In the genomic region with DNA sequence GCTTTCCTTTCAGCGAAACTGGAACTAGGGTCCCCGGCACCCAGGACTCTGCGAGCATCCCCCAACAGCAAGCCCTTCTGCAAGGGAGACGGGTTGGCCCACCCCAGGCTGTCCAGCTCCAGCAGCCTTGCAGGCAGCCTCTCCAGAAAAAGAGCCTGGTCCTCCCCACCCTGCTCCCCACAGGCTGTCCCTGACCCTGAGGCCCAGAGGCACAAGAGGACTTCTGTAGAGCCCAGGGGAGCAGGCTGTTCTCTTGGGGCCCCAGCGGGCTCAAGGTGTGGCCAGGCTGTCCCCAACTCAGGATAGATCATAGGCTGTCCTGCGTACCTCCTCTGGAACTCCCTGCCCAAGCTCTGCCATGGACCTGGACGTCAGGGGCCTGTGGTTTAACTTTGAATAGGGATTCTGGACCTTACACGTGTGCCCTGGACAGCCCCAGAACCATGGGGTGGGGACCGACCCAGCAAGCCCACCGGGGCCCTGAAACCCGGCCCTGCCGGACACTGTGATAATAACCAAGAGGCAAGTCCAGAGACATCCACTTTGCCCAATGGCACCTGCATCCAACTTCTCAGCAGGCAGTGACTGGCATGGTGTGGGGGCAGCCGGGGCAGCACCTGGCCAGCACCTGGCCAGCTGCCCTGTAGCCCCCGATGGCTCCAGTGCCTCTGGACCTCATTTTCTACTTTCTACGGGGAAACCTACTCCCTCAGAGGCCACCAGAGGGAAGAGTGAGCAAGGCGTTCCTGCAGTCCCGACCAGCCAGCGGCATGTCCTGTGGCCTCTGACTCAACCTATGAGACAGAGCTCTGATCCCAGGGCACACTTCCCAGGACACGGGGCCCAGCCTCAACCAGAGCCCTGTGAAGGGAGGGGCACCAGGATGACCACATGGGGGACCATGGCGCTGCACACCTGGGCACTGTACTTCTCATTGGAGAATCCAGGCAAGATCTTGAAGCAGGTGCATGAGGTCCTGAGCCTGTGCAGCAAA, we compare ENCODE assay signal across 8 cellular contexts. TPM values are rescaled to one million over a fixed set of nuclear protein-coding genes. Genes with fewer than 3 reads are reported as not detected.
A peak's percentile ranks its signal among the peaks of the same experiment; 100 is the strongest.
DNase-seq lines count a peak whose midpoint lies in the region; ATAC-seq, FAIRE-seq and TF ChIP-seq lines count a peak whose summit lies in the region.

No MANE protein-coding gene starts in this region.

- H3K27ac ChIP-seq in GM12878 (ENCODE audit: control insufficient read depth, insufficient read depth) (no peak overlapping the region), lower lobe of right lung (no peak overlapping the region)

- H2AFZ ChIP-seq in GM12878 (ENCODE audit: control insufficient read depth, low read depth, low read length) = no peak overlapping the region

- RAD21 ChIA-PET in GM12878 (lab: Charles Lee; ENCODE audit: unreplicated experiment) = no interaction called here

- H3K4me1 ChIP-seq in GM12878 (ENCODE audit: control insufficient read depth, insufficient read depth, low read length) (no peaks in the 10 kb centered on the region), lower lobe of right lung (no peaks in the 10 kb centered on the region)

- no peaks in the 10 kb centered on the region for H3K79me2 ChIP-seq in GM12878 (ENCODE audit: control insufficient read depth, insufficient read depth, low read length)

- FAIRE-seq in GM12878 (lab: Jason Lieb, UNC) = no peak

- TF ChIP-seq EP300 in GM12878 (IDR thresholded peaks at IDR 0.05; ENCODE audit: borderline replicate concordance in 1 of 2, control insufficient read depth in 1 of 2, low read depth in 2 of 2, low read length in 2 of 2) = no peak

- no peaks in the 10 kb centered on the region for H4K20me1 ChIP-seq in GM12878 (ENCODE audit: control insufficient read depth, insufficient read depth)

- SMC1A ChIA-PET in GM12878 (lab: Charles Lee; ENCODE audit: uncharacterized antibody, unreplicated experiment) = interaction anchor here (0.8 kb wide), 1 partner anchor 160 kb away, joined by 3 read pairs; the partner anchor contains the start of gene FAM32A

- intact Hi-C loops in GM12878 (cut with micrococcal nuclease; ENCODE audit: unreplicated experiment) = no loop called here
- intact Hi-C loops in lower lobe of right lung (cut with DNase I) = no loop called here

- H3K27me3 ChIP-seq in GM12878 (replicated peaks in 1 of 2; ENCODE audit: control insufficient read depth in 2 of 2, insufficient read depth in 2 of 2, low read length in 1 of 2) (no peaks in the 10 kb centered on the region), lower lobe of right lung (ENCODE audit: low read depth) (no peaks in the 10 kb centered on the region)

- ATAC-seq in GM12878 (peak; percentile 57), lower lobe of right lung (peak; percentile 20 to 45), GM18873 (IDR thresholded peaks at IDR 0.05; ENCODE audit: low FRiP score, unreplicated experiment) (no peak)

- TF ChIP-seq POLR2A in GM12878 (IDR thresholded peaks at IDR 0.05; ENCODE audit: low read depth, low read length) = no peak

- in situ Hi-C loops in GM12878 (cut with MboI) = no loop called here

- no peak overlapping the region for H3K9ac ChIP-seq in GM12878 (ENCODE audit: control insufficient read depth, insufficient read depth, low read length)

- BruUV-seq in GM12878 (replicated peaks; lab: Mats Ljungman, UMichigan) = no TSS peak

- TF ChIP-seq CTCF in LNCaP clone FGC (IDR thresholded peaks at IDR 0.05; ENCODE audit: control insufficient read depth, extremely low read depth, insufficient read depth) (peak; percentile 21; the same call in 1 of the 2 replicates), GM12878 (IDR thresholded peaks at IDR 0.05 in 2 of 3, conservative IDR thresholded peaks at IDR 0.05 in 1 of 3; ENCODE audit: control insufficient read depth in 2 of 3, extremely low read depth in 1 of 3, insufficient read depth in 1 of 3, low read depth in 3 of 3, low read length in 3 of 3) (peak; percentile 23 to 35 (median 24); a peak in 3 of 6 replicates), lower lobe of right lung (IDR thresholded peaks at IDR 0.05) (peak; percentile 26)

- POLR2A ChIA-PET in GM12878 (lab: Charles Lee) = no interaction called here

- DNase-seq in ELR (ENCODE audit: low read depth) (peak; percentile 92), LNCaP clone FGC (ENCODE audit: low read depth) (no peak), GM12878 (ENCODE audit: low read depth, low spot score) (no peak), lower lobe of right lung (no peak), T1000 (lab: John Stamatoyannopoulos, UW) (no peak), C1 segment of cervical spinal cord (lab: John Stamatoyannopoulos, UW) (no peak)
- no peak for DNase-seq in activated CD4-positive, alpha-beta T cell treated with anti-CD3 and anti-CD28 coated beads, Interleukin-2, amount 50 U/mL, for 4 hours

- WGBS in GM12878 (ENCODE audit: insufficient coverage, insufficient replicate concordance, low lambda C conversion rate, missing lambda C conversion rate) = 46% methylated on average over 19 of the region's 20 CpGs

- no peaks in the 10 kb centered on the region for H3K36me3 ChIP-seq in GM12878 (ENCODE audit: control insufficient read depth in 2 of 2, insufficient read depth in 2 of 2, low read length in 1 of 2)
- no peaks in the 10 kb centered on the region for H3K36me3 ChIP-seq in lower lobe of right lung

- H3K9me3 ChIP-seq in GM12878 (replicated peaks; ENCODE audit: control insufficient read depth, insufficient read depth, low read length) = no peaks in the 10 kb centered on the region
- no peaks in the 10 kb centered on the region for H3K9me3 ChIP-seq in lower lobe of right lung

- CTCF ChIA-PET in GM12878 (lab: Yijun Ruan, JAX) = interaction anchor here (0.6 kb wide), 1 partner anchor 362 kb away, joined by 3 read pairs; no protein-coding TSS in a partner anchor

- H3K4me3 ChIP-seq in LNCaP clone FGC (ENCODE audit: low read depth, low read length) (no peak overlapping the region), GM12878 (no peak overlapping the region), lower lobe of right lung (no peak overlapping the region)

- H3K4me2 ChIP-seq in GM12878 (ENCODE audit: control insufficient read depth, insufficient read depth) = no peak overlapping the region

- peak; percentile 39 for TF ChIP-seq RAD21 in GM12878 (IDR thresholded peaks at IDR 0.05; ENCODE audit: insufficient read depth, low read depth, low read length)

TF ChIP-seq in GM12878, 131 proteins besides CTCF, POLR2A, EP300 and RAD21:
- TF ChIP-seq ETV6 (conservative IDR thresholded peaks at IDR 0.05 in 1 of 2, IDR thresholded peaks at IDR 0.05 in 1 of 2; ENCODE audit: borderline replicate concordance in 1 of 2, low read depth in 1 of 2) = no peak
- peak; percentile 22; the same call in 1 of the 2 replicates for TF ChIP-seq SMC3 (IDR thresholded peaks at IDR 0.05; ENCODE audit: borderline replicate concordance, low read length)
- TF ChIP-seq BRCA1 (IDR thresholded peaks at IDR 0.05; ENCODE audit: low read depth, low read length) = no peak
TF ChIP-seq in GM12878: peak in this region for 1.

RNA-seq across cellular contexts. Expression of gene TPM4, which starts 50.9 kb away (rescaled TPM):
- total RNA-seq in GM12878 (2013; cell fraction: nucleolus; rRNA removed) = 161 and 178 TPM in 2 replicates
- total RNA-seq in GM12878 (2014; rRNA removed) (413 and 473 TPM in 2 replicates), GM12878 (2014; rRNA removed; fragmentation: Illumina TruSeq; extraction: Trizol) (513 and 542 TPM in 2 replicates), GM12878 (2021) (338 and 361 TPM in 2 replicates), lower lobe of right lung (319 TPM)
- polyA plus RNA-seq in GM12878 (2011; ENCODE audit: low read depth) = 212 TPM
- polyA plus RNA-seq in GM12878 (2011; rRNA removed) (387 and 534 TPM in 2 replicates), GM12878 (2014; fragmentation: Illumina TruSeq; extraction: Trizol) (620 and 767 TPM in 2 replicates), GM12878 (2014; fragmentation: Nextera tagmentation; extraction: Ambion mirVana) (100 to 1,000 TPM; 183 to 194 TPM), GM12878 (2014; rRNA removed) (387 and 401 TPM in 2 replicates), GM12878 (2016; fragmentation: Nextera tagmentation; extraction: Ambion mirVana) (100 to 1,000 TPM; 469 to 473 TPM)
- 210 and 246 TPM in 2 replicates for polyA plus RNA-seq in GM12878 (2011; cell fraction: cytosol; rRNA removed)
- polyA plus RNA-seq in GM12878 (2011; cell fraction: nucleus; rRNA removed) = 84.6 and 156 TPM in 2 replicates
- 261 and 281 TPM in 2 replicates for polyA plus RNA-seq in GM12878 (2012)
- polyA minus RNA-seq in GM12878 (2011; rRNA and poly(A)+ RNA removed) = 142 and 153 TPM in 2 replicates
- polyA minus RNA-seq in GM12878 (2011; cell fraction: cytosol; rRNA and poly(A)+ RNA removed) = 99.6 and 122 TPM in 2 replicates
- 45.9 and 97.4 TPM in 2 replicates for polyA minus RNA-seq in GM12878 (2011; cell fraction: nucleus; rRNA and poly(A)+ RNA removed)
